38 cellular contexts compared by ENCODE assay signal in the genomic region with DNA sequence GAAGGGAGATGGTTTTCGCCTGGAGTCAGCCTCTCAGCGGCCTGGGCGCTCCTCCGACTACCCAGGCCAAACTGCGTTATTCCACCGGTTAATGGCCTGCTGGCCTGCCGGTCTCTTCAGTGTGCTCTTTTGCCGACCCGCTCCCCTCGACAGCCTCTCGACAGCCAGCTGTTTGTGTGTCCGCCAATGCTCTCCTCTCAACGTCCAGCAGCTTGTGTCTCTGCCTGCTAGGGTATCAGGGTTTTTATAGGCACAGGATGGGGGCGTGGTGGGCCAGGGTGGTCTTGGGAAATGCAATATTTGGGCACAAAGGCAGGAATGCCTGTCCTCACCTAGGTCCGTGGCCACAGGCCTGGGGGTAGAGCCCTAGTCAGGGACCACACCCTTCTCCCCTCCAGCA. TPM values are rescaled to one million over a fixed set of nuclear protein-coding genes. Genes with fewer than 3 reads are reported as not detected.
"Had no signal": no experiment of that assay in that cellular context is flagged by ENCODE, and none has a peak within 500 bp of the region (broad histone marks: within the 10 kb centered on the region; RNA-seq: fewer than 3 reads in every experiment).

No MANE protein-coding gene starts in this region.

- H3K4me1 Mint-ChIP-seq: activated T-helper 17 cell treated with anti-CD3 and anti-CD28 coated beads, Interleukin-2, amount 50 U/mL, for 72 hours had no signal

- ATAC-seq: activated CD8-positive, alpha-beta T cell treated with anti-CD3 and anti-CD28 coated beads for 36 hours; activated naive CD4-positive, alpha-beta T cell treated with anti-CD3 and anti-CD28 coated beads, Interleukin-2, amount 50 U/mL, for 72 hours; activated T-cell treated with anti-CD3 and anti-CD28 coated beads, Interleukin-2, amount 50 U/mL, for 4 hours; activated T-cell treated with anti-CD3 and anti-CD28 coated beads, Interleukin-2, amount 50 U/mL, for 72 hours; activated T-helper 17 cell treated with anti-CD3 and anti-CD28 coated beads, Interleukin-2, amount 50 U/mL, for 72 hours had no signal

- H3K4me3 Mint-ChIP-seq: activated CD4-positive, alpha-beta memory T cell treated with anti-CD3 and anti-CD28 coated beads for 36 hours; activated CD4-positive, alpha-beta T cell treated with anti-CD3 and anti-CD28 coated beads, Interleukin-2, amount 10 ng/mL, durations not matched to agents 24 days and 14 days; activated naive CD8-positive, alpha-beta T cell treated with anti-CD3 and anti-CD28 coated beads for 36 hours; activated T-cell treated with anti-CD3 and anti-CD28 coated beads, Interleukin-2, amount 50 U/mL, for 72 hours; activated T-helper 17 cell treated with anti-CD3 and anti-CD28 coated beads, Interleukin-2, amount 50 U/mL, for 72 hours had no signal

- H3K27me3 Mint-ChIP-seq: activated CD4-positive, alpha-beta T cell treated with anti-CD3 and anti-CD28 coated beads, Interleukin-2, amount 10 ng/mL, durations not matched to agents 24 days and 14 days; activated naive CD8-positive, alpha-beta T cell treated with anti-CD3 and anti-CD28 coated beads for 36 hours; brain had no signal

- H3K27ac ChIP-seq: adrenal gland, cardiac muscle cell, VCaP had no signal

- H3K27ac Mint-ChIP-seq: activated B cell treated with CpG ODN at 0.5 μM for 24 hours; activated CD4-positive, alpha-beta memory T cell treated with anti-CD3 and anti-CD28 coated beads for 36 hours; activated CD4-positive, alpha-beta T cell treated with anti-CD3 and anti-CD28 coated beads, Interleukin-2, amount 10 ng/mL, durations not matched to agents 24 days and 14 days; activated CD8-positive, alpha-beta T cell treated with anti-CD3 and anti-CD28 coated beads for 36 hours; activated naive CD4-positive, alpha-beta T cell treated with anti-CD3 and anti-CD28 coated beads for 36 hours; activated naive CD4-positive, alpha-beta T cell treated with anti-CD3 and anti-CD28 coated beads, Interleukin-2, amount 50 U/mL, for 72 hours; activated naive CD8-positive, alpha-beta T cell treated with anti-CD3 and anti-CD28 coated beads for 36 hours; activated T-cell treated with anti-CD3 and anti-CD28 coated beads, Interleukin-2, amount 50 U/mL, for 72 hours; activated T-helper 1 cell treated with anti-CD3 and anti-CD28 coated beads, Interleukin-12 subunit alpha, Interleukin-12 subunit beta, Interleukin-2, Interleukin-4 antibody, amounts not matched to agents 30 ng/mL and 10 ng/mL and 1 ng/mL, durations not matched to agents 14 hours and 24 hours and 36 hours; activated T-helper 17 cell treated with anti-CD3 and anti-CD28 coated beads, Interleukin-2, amount 50 U/mL, for 72 hours; brain; T-helper 1 cell treated with Interleukin-12 subunit alpha and Interleukin-12 subunit beta and Interleukin-4 antibody, amounts not matched to agents 30 μg/mL and 1 μg/mL, for 36 hours; T-helper 2 cell treated with Interferon-gamma antibody and Interleukin-4, amounts not matched to agents 5 μg/mL and 100 μg/mL, for 36 hours had no signal

- H3K27me3 ChIP-seq: adrenal gland, cardiac muscle cell had no signal

- DNase-seq: activated B cell treated with CpG ODN at 0.5 μM for 24 hours; activated CD4-positive, alpha-beta memory T cell treated with anti-CD3 and anti-CD28 coated beads for 36 hours; activated CD4-positive, alpha-beta T cell treated with anti-CD3 and anti-CD28 coated beads for 4 hours; activated CD4-positive, alpha-beta T cell treated with anti-CD3 and anti-CD28 coated beads, Interleukin-2, amount 10 ng/mL, durations not matched to agents 24 days and 14 days; activated CD4-positive, alpha-beta T cell treated with anti-CD3 and anti-CD28 coated beads, Interleukin-2, amount 50 U/mL, for 1 hour; activated CD4-positive, alpha-beta T cell treated with anti-CD3 and anti-CD28 coated beads, Interleukin-2, amount 50 U/mL, for 4 hours; activated CD4-positive, CD25-positive, alpha-beta regulatory T cell treated with anti-CD3 and anti-CD28 coated beads, Interleukin-2, amount 50 U/mL, for 72 hours; activated CD8-positive, alpha-beta memory T cell treated with anti-CD3 and anti-CD28 coated beads, Interleukin-2, amount 50 U/mL, for 4 hours; activated CD8-positive, alpha-beta T cell treated with anti-CD3 and anti-CD28 coated beads for 36 hours; activated effector memory CD4-positive, alpha-beta T cell treated with anti-CD3 and anti-CD28 coated beads, Interleukin-2, amount 50 U/mL, for 16 hours; activated gamma-delta T cell treated with Interleukin-2 at 50 U/mL for 16 hours; activated naive CD4-positive, alpha-beta T cell; activated naive CD4-positive, alpha-beta T cell treated with anti-CD3 and anti-CD28 coated beads for 36 hours; activated naive CD4-positive, alpha-beta T cell treated with anti-CD3 and anti-CD28 coated beads, Interleukin-2, amount 50 U/mL, for 16 hours; activated naive CD8-positive, alpha-beta T cell treated with anti-CD3 and anti-CD28 coated beads for 36 hours; activated T-cell treated with anti-CD3 and anti-CD28 coated beads for 4 hours; activated T-cell treated with anti-CD3 and anti-CD28 coated beads, Interleukin-2, amount 50 U/mL, for 1 hour; activated T-cell treated with anti-CD3 and anti-CD28 coated beads, Interleukin-2, amount 50 U/mL, for 4 hours; activated T-cell treated with anti-CD3 and anti-CD28 coated beads, Interleukin-2, amount 50 U/mL, for 72 hours; amniotic stem cell; aorta; caudate nucleus; cerebellar nuclear complex; T-helper 1 cell; T-helper 2 cell; T-helper 9 cell had no signal

- H3K4me3 ChIP-seq: cardiac muscle cell had no signal

- FAIRE-seq: astrocyte, bronchial epithelial cell, TTC549 had no signal

RNA-seq across cellular contexts. Expression of a gene that starts 46.6 kb away (rescaled TPM):
- total RNA-seq: activated T-cell treated with anti-CD3 and anti-CD28 coated beads, Interleukin-2, amount 50 U/mL, for 4 hours had no signal

RNA-seq across cellular contexts. Expression of a gene that starts 50.2 kb away (rescaled TPM):
- total RNA-seq: activated CD4-positive, alpha-beta T cell treated with anti-CD3 and anti-CD28 coated beads, Interleukin-2, amount 10 ng/mL, durations not matched to agents 24 days and 14 days; activated naive CD4-positive, alpha-beta T cell treated with anti-CD3 and anti-CD28 coated beads, Interleukin-2, amount 50 U/mL, for 72 hours; activated T-helper 1 cell treated with anti-CD3 and anti-CD28 coated beads, Interleukin-12 subunit alpha, Interleukin-12 subunit beta, Interleukin-2, Interleukin-4 antibody, amounts not matched to agents 30 ng/mL and 10 ng/mL and 1 ng/mL, durations not matched to agents 14 hours and 24 hours and 36 hours; activated T-helper 17 cell treated with anti-CD3 and anti-CD28 coated beads, Interleukin-2, amount 50 U/mL, for 72 hours had no signal
